ENCODE assay signal across 10 cellular contexts in the genomic region with DNA sequence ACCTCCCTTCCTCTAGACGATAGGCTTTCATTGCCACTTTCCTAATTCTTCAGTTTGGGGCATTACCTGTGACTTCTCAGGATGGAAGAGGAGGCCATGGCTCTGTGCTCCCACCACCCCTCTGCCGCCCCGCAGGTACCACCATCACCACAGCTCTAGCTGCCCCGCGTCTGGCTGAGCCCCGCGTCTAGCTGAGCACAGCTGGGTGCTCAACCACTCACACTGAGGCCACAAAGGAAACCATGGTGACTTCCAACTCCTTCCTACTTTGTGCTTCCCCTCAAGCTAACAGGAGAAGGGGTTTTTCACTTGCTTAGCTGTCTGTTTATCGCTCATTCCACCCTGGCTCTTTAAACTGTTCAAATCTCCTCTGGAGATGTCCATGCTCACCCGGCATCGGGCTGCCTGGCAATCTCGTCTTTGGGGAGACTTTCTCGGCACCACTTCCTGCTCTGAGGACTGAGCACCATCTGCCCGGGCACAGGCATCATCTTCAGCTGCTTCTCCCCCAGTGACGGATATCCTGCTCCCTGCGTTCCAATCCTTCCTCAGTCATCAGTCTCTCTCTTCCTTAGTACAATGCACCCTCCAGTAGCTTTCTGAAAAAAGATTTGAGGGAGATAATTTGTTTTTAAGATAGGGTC. TPM values are rescaled to one million over a fixed set of nuclear protein-coding genes. Genes with fewer than 3 reads are reported as not detected.
DNase-seq lines count a peak whose midpoint lies in the region; ATAC-seq, FAIRE-seq and TF ChIP-seq lines count a peak whose summit lies in the region.
"Had no signal": no experiment of that assay in that cellular context is flagged by ENCODE, and none has a peak within 500 bp of the region (broad histone marks: within the 10 kb centered on the region; RNA-seq: fewer than 3 reads in every experiment).

No MANE protein-coding gene starts in this region.

- peaks cover 16 to 30% of the 10 kb centered on the region in 2 donors for H3K4me1 ChIP-seq in left lung
- H3K4me1 ChIP-seq: parathyroid adenoma had no signal

- peak; percentile 47 for ATAC-seq in left lung
- ATAC-seq in GM21515 (IDR thresholded peaks at IDR 0.05; ENCODE audit: unreplicated experiment): no peak
- ATAC-seq in GM21723 (IDR thresholded peaks at IDR 0.05; ENCODE audit: unreplicated experiment): no peak

- FAIRE-seq in D721Med (lab: Jason Lieb, UNC): no peak

- DNase-seq in D721Med (ENCODE audit: insufficient read length, low spot score) (peak; percentile 5), RWPE1 (ENCODE audit: low spot score) (no peak), left lung (no peak), epidermal melanocyte (ENCODE audit: insufficient read length, low spot score) (no peak), Ammon's horn (ENCODE audit: low spot score) (no peak)
- DNase-seq: CD4-positive, CD25-positive, alpha-beta regulatory T cell had no signal

- TF ChIP-seq CTCF in 22Rv1 (IDR thresholded peaks at IDR 0.05) (no peak), D721Med (IDR thresholded peaks at IDR 0.05; ENCODE audit: insufficient read depth, missing control alignments) (no peak), RWPE1 (conservative IDR thresholded peaks at IDR 0.05; ENCODE audit: low read depth) (no peak), left lung (IDR thresholded peaks at IDR 0.05) (no peak)

- no peak overlapping the region for H3K4me3 ChIP-seq in left lung

- POLR2A ChIA-PET in RWPE1 (lab: Yijun Ruan, JAX; ENCODE audit: low non-redundant PET): no interaction called here

- intact Hi-C loops in left lung (cut with DNase I): no loop called here

- H3K9me3 ChIP-seq in left lung: no peaks in the 10 kb centered on the region

- CTCF ChIA-PET in RWPE1 (lab: Yijun Ruan, JAX): interaction anchor here (0.6 kb wide), 2 partner anchors 22 to 127 kb away, joined by 3 read pairs; no protein-coding TSS in a partner anchor

- H3K27me3 ChIP-seq in left lung: no peaks in the 10 kb centered on the region

- peaks cover 0 to 17% of the 10 kb centered on the region in 2 donors for H3K36me3 ChIP-seq in left lung

- H3K27ac ChIP-seq in 22Rv1 (peak overlapping the region; percentile 46), RWPE1 (peak overlapping the region; percentile 83), left lung (peak overlapping the region in 1 of 2 donors; percentile 69)
- H3K27ac ChIP-seq: parathyroid adenoma had no signal

RNA-seq across cellular contexts. Expression of a gene that starts 59.4 kb away (rescaled TPM):
- total RNA-seq in left lung: 10 to 100 TPM; 50.9 to 58.8 TPM
